ENCODE assay signal across 1 cellular context in the genomic region with DNA sequence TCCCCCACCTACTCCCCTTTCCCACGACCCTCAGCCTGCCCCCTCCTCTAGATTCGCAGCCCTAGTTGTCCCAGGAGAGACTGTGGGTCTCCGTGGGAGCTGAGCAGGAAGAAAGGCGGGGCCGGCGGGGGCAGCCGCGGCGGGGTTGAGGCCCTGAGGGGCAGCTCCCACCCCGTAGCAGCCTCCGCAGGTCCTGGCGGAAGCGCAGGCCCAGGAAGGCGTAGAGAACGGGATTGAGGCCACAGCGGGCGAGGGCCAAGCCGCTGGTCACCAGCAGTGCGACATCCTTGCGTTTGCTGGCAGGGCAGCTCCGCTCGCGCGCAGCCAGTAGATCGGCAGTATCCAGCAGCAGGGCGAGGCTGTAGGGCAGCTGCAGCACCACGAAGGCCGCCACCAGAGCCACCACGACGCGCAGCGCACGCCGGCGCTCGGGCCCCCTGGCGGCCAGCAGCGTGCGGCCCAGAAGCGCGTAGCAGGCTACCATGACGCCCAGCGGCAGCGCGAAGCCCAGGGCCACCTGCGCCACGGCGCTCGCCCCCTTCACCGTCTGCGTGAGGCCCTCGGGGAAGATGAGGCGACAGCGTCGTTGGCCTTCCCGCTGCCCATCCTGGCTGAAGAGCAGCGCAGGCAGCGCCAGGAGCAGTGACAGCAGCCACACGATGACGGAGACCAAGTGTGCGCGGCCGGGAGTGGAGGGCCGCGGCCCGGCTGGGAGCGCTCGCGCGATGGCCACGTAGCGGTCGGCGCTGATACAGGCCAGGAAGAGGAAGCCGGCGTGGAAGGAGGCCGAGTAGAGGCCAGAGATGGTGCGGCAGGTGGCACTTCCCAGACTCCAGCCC.
A peak's percentile ranks its signal among the peaks of the same experiment; 100 is the strongest.
TF ChIP-seq lines count a peak whose summit lies in the region.

No MANE protein-coding gene starts in this region.

TF ChIP-seq in HEK293, 187 proteins besides CTCF, POLR2A, EP300 and RAD21 (continued from another document):
- no peak for TF ChIP-seq REPIN1 (tag by site-specific recombination; IDR thresholded peaks at IDR 0.05; ENCODE audit: low read depth)
- TF ChIP-seq, protein P1, sequence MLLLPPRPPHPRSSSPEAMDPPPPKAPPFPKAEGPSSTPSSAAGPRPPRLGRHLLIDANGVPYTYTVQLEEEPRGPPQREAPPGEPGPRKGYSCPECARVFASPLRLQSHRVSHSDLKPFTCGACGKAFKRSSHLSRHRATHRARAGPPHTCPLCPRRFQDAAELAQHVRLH (tag by site-specific recombination; IDR thresholded peaks at IDR 0.05), result no peak
- no peak for TF ChIP-seq GLI4 (tag by site-specific recombination; IDR thresholded peaks at IDR 0.05)
- no peak for TF ChIP-seq ZNF350 (tag by site-specific recombination; IDR thresholded peaks at IDR 0.05)
- TF ChIP-seq ZNF366 (tag by site-specific recombination; conservative IDR thresholded peaks at IDR 0.05), result no peak
- TF ChIP-seq GLIS1 (tag by site-specific recombination; IDR thresholded peaks at IDR 0.05), result peak; percentile 21; the same call in 1 of the 2 replicates
- TF ChIP-seq ZNF548 (tag by site-specific recombination; IDR thresholded peaks at IDR 0.05), result no peak
- peak; percentile 56; the same call in 1 of the 2 replicates for TF ChIP-seq ZEB2 (tag by site-specific recombination; IDR thresholded peaks at IDR 0.05)
- peak; percentile 68 for TF ChIP-seq ZNF561 (tag by site-specific recombination; IDR thresholded peaks at IDR 0.05; ENCODE audit: borderline replicate concordance)
- TF ChIP-seq ZNF19 (tag by site-specific recombination; IDR thresholded peaks at IDR 0.05; ENCODE audit: low read depth), result no peak
- TF ChIP-seq ZNF777 (tag by site-specific recombination; IDR thresholded peaks at IDR 0.05; ENCODE audit: borderline replicate concordance), result no peak
- peak; percentile 85; the same call in 1 of the 2 replicates for TF ChIP-seq KLF8 (tag by site-specific recombination; IDR thresholded peaks at IDR 0.05)
- peak; percentile 68; the same call in 1 of the 2 replicates for TF ChIP-seq ZFP69B (tag by site-specific recombination; IDR thresholded peaks at IDR 0.05)
- TF ChIP-seq ZNF830 (tag by site-specific recombination; IDR thresholded peaks at IDR 0.05; ENCODE audit: low read depth), result no peak
- peak; percentile 72 for TF ChIP-seq SP2 (tag by site-specific recombination; IDR thresholded peaks at IDR 0.05)
- no peak for TF ChIP-seq ZNF747 (tag by site-specific recombination; IDR thresholded peaks at IDR 0.05)
- peak; percentile 67 for TF ChIP-seq SP3 (tag by site-specific recombination; IDR thresholded peaks at IDR 0.05)
- no peak for TF ChIP-seq MYNN (tag by site-specific recombination; IDR thresholded peaks at IDR 0.05; ENCODE audit: borderline replicate concordance)
- TF ChIP-seq ZNF23 (tag by site-specific recombination; IDR thresholded peaks at IDR 0.05; ENCODE audit: borderline replicate concordance), result no peak
- TF ChIP-seq ZBTB48 (tag by site-specific recombination; IDR thresholded peaks at IDR 0.05), result no peak
- no peak for TF ChIP-seq ZNF146 (tag by site-specific recombination; IDR thresholded peaks at IDR 0.05)
- no peak for TF ChIP-seq ZNF157 (tag by site-specific recombination; IDR thresholded peaks at IDR 0.05)
- peak; percentile 77; the same call in 1 of the 2 replicates for TF ChIP-seq ZNF792 (tag by site-specific recombination; IDR thresholded peaks at IDR 0.05)
- TF ChIP-seq ZNF140 (tag by site-specific recombination; IDR thresholded peaks at IDR 0.05), result no peak
- no peak for TF ChIP-seq ZNF791 (tag by site-specific recombination; IDR thresholded peaks at IDR 0.05)
- no peak for TF ChIP-seq ZNF585B (tag by site-specific recombination; IDR thresholded peaks at IDR 0.05)
- TF ChIP-seq ZNF394 (tag by site-specific recombination; IDR thresholded peaks at IDR 0.05; ENCODE audit: borderline replicate concordance), result peak; percentile 38; the same call in 1 of the 2 replicates
- no peak for TF ChIP-seq PRDM1 (tag by site-specific recombination; IDR thresholded peaks at IDR 0.05)
- TF ChIP-seq YY2 (tag by site-specific recombination; IDR thresholded peaks at IDR 0.05), result no peak; the same call in none of the 2 replicates
- TF ChIP-seq, protein P2, sequence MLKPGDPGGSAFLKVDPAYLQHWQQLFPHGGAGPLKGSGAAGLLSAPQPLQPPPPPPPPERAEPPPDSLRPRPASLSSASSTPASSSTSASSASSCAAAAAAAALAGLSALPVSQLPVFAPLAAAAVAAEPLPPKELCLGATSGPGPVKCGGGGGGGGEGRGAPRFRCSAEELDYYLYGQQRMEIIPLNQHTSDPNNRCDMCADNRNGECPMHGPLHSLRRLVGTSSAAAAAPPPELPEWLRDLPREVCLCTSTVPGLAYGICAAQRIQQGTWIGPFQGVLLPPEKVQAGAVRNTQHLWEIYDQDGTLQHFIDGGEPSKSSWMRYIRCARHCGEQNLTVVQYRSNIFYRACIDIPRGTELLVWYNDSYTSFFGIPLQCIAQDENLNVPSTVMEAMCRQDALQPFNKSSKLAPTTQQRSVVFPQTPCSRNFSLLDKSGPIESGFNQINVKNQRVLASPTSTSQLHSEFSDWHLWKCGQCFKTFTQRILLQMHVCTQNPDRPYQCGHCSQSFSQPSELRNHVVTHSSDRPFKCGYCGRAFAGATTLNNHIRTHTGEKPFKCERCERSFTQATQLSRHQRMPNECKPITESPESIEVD (tag by site-specific recombination; IDR thresholded peaks at IDR 0.05), result no peak
- TF ChIP-seq ZNF837 (tag by site-specific recombination; IDR thresholded peaks at IDR 0.05), result no peak
- TF ChIP-seq ZNF132 (tag by site-specific recombination; IDR thresholded peaks at IDR 0.05; ENCODE audit: borderline replicate concordance), result no peak
- TF ChIP-seq, protein P3, sequence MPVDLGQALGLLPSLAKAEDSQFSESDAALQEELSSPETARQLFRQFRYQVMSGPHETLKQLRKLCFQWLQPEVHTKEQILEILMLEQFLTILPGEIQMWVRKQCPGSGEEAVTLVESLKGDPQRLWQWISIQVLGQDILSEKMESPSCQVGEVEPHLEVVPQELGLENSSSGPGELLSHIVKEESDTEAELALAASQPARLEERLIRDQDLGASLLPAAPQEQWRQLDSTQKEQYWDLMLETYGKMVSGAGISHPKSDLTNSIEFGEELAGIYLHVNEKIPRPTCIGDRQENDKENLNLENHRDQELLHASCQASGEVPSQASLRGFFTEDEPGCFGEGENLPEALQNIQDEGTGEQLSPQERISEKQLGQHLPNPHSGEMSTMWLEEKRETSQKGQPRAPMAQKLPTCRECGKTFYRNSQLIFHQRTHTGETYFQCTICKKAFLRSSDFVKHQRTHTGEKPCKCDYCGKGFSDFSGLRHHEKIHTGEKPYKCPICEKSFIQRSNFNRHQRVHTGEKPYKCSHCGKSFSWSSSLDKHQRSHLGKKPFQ (tag by site-specific recombination; IDR thresholded peaks at IDR 0.05), result no peak
- TF ChIP-seq ZNF514 (tag by site-specific recombination; IDR thresholded peaks at IDR 0.05), result no peak
- peak; percentile 50; the same call in 1 of the 2 replicates for TF ChIP-seq IKZF3 (tag by site-specific recombination; IDR thresholded peaks at IDR 0.05)
- TF ChIP-seq ZNF473 (tag by site-specific recombination; IDR thresholded peaks at IDR 0.05), result no peak
- no peak for TF ChIP-seq ZNF707 (tag by site-specific recombination; IDR thresholded peaks at IDR 0.05)
- no peak for TF ChIP-seq ZNF202 (tag by site-specific recombination; IDR thresholded peaks at IDR 0.05; ENCODE audit: borderline replicate concordance)
- TF ChIP-seq ZNF423 (tag by site-specific recombination; IDR thresholded peaks at IDR 0.05), result no peak
- TF ChIP-seq ZSCAN23 (tag by site-specific recombination; IDR thresholded peaks at IDR 0.05), result no peak
- peak; percentile 80 for TF ChIP-seq EGR2 (tag by site-specific recombination; IDR thresholded peaks at IDR 0.05; ENCODE audit: low read depth)
- no peak for TF ChIP-seq ZNF274 (IDR thresholded peaks at IDR 0.05; ENCODE audit: low read length)
- TF ChIP-seq ZNF274 (tag by site-specific recombination; IDR thresholded peaks at IDR 0.05; ENCODE audit: borderline replicate concordance), result no peak
- TF ChIP-seq ZNF211 (tag by site-specific recombination; IDR thresholded peaks at IDR 0.05; ENCODE audit: low read depth), result no peak
- TF ChIP-seq KLF9 (tag by site-specific recombination; IDR thresholded peaks at IDR 0.05; ENCODE audit: low read depth), result 0 out of 2 replicates have a peak, but pooled peaks have one; percentile 5
- TF ChIP-seq, protein P4, sequence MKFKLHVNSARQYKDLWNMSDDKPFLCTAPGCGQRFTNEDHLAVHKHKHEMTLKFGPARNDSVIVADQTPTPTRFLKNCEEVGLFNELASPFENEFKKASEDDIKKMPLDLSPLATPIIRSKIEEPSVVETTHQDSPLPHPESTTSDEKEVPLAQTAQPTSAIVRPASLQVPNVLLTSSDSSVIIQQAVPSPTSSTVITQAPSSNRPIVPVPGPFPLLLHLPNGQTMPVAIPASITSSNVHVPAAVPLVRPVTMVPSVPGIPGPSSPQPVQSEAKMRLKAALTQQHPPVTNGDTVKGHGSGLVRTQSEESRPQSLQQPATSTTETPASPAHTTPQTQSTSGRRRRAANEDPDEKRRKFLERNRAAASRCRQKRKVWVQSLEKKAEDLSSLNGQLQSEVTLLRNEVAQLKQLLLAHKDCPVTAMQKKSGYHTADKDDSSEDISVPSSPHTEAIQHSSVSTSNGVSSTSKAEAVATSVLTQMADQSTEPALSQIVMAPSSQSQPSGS (tag by site-specific recombination; IDR thresholded peaks at IDR 0.05; ENCODE audit: low read depth), result no peak
- no peak for TF ChIP-seq ZNF112 (tag by site-specific recombination; IDR thresholded peaks at IDR 0.05)
- no peak for TF ChIP-seq ZNF175 (tag by site-specific recombination; IDR thresholded peaks at IDR 0.05)
- TF ChIP-seq ZIC2 (tag by site-specific recombination; IDR thresholded peaks at IDR 0.05), result peak; percentile 87
- TF ChIP-seq ZNF184 (tag by site-specific recombination; IDR thresholded peaks at IDR 0.05), result no peak
- no peak for TF ChIP-seq ZNF658 (tag by site-specific recombination; IDR thresholded peaks at IDR 0.05)
- TF ChIP-seq ZNF776 (tag by site-specific recombination; IDR thresholded peaks at IDR 0.05; ENCODE audit: borderline replicate concordance), result no peak
- TF ChIP-seq ZNF2 (tag by site-specific recombination; IDR thresholded peaks at IDR 0.05), result peak; percentile 90
- no peak; the same call in 1 of the 2 replicates for TF ChIP-seq HOXC10 (CRISPR knock-in tag; IDR thresholded peaks at IDR 0.05)
